20 cellular contexts compared by ENCODE assay signal in genomic region chr10:1059902-1060301, GRCh38. TPM values are rescaled to one million over a fixed set of nuclear protein-coding genes. Genes with fewer than 3 reads are reported as not detected.
DNase-seq lines count a peak whose midpoint lies in the region; ATAC-seq and TF ChIP-seq lines count a peak whose summit lies in the region.
"Had no signal": no experiment of that assay in that cellular context is flagged by ENCODE, and none has a peak within 500 bp of the region (broad histone marks: within the 10 kb centered on the region; RNA-seq: fewer than 3 reads in every experiment).

No MANE protein-coding gene starts in this region.

- POLR2A ChIA-PET in CD8-positive, alpha-beta T cell (lab: Charles Lee): no interaction called here

- peaks cover 33% of the 10 kb centered on the region for H3K36me3 Mint-ChIP-seq in T-helper 1 cell treated with Interleukin-12 subunit alpha and Interleukin-12 subunit beta and Interleukin-4 antibody, amounts not matched to agents 30 μg/mL and 1 μg/mL, for 36 hours (ENCODE audit: low read depth)
- peaks cover 21% of the 10 kb centered on the region for H3K36me3 Mint-ChIP-seq in CD8-positive, alpha-beta T cell
- H3K36me3 Mint-ChIP-seq in activated T-helper 17 cell treated with anti-CD3 and anti-CD28 coated beads, Interleukin-2, amount 50 U/mL, for 72 hours (ENCODE audit: low read depth): peaks cover 63% of the 10 kb centered on the region
- no peaks in the 10 kb centered on the region for H3K36me3 Mint-ChIP-seq in glutamatergic neuron (ENCODE audit: unreplicated experiment)
- H3K36me3 Mint-ChIP-seq: WTC11 had no signal

- CTCF ChIA-PET in CD8-positive, alpha-beta T cell (lab: Charles Lee): interaction anchor here (0.9 to 1.2 kb wide), 3 partner anchors 15 to 75 kb away, joined by 3 to 4 read pairs (median 3); no protein-coding TSS in a partner anchor

- peaks cover 78% of the 10 kb centered on the region for H3K4me1 ChIP-seq in CD8-positive, alpha-beta T cell (ENCODE audit: insufficient read depth, low read length)
- peaks cover 5% of the 10 kb centered on the region for H3K4me1 ChIP-seq in ovary (ENCODE audit: insufficient read depth)

- H3K27ac ChIP-seq in CD8-positive, alpha-beta T cell (ENCODE audit: low read depth, low read length): no peak overlapping the region
- H3K27ac ChIP-seq in ovary: no peak overlapping the region
- H3K27ac ChIP-seq: 22Rv1, gastroesophageal sphincter, SJSA1 had no signal

- 94 to 95% (median 95%) methylated on average over 8 of the region's 8 CpGs for WGBS in ovary, 3 donors

- no peaks in the 10 kb centered on the region for H3K9me3 Mint-ChIP-seq in T-helper 1 cell treated with Interleukin-12 subunit alpha and Interleukin-12 subunit beta and Interleukin-4 antibody, amounts not matched to agents 30 μg/mL and 1 μg/mL, for 36 hours
- no peaks in the 10 kb centered on the region for H3K9me3 Mint-ChIP-seq in CD8-positive, alpha-beta T cell
- no peaks in the 10 kb centered on the region for H3K9me3 Mint-ChIP-seq in activated T-helper 17 cell treated with anti-CD3 and anti-CD28 coated beads, Interleukin-2, amount 50 U/mL, for 72 hours
- peaks cover 7% of the 10 kb centered on the region for H3K9me3 Mint-ChIP-seq in glutamatergic neuron (ENCODE audit: unreplicated experiment)
- H3K9me3 Mint-ChIP-seq: T-helper 2 cell treated with Interferon-gamma antibody and Interleukin-4, amounts not matched to agents 5 μg/mL and 100 μg/mL, for 36 hours; WTC11 had no signal

- H3K36me3 ChIP-seq in CD8-positive, alpha-beta T cell (ENCODE audit: insufficient read depth, low read length): no peaks in the 10 kb centered on the region
- no peaks in the 10 kb centered on the region for H3K36me3 ChIP-seq in ovary

- no peak overlapping the region for H3K4me3 ChIP-seq in CD8-positive, alpha-beta T cell (ENCODE audit: low read depth, low read length)
- no peak overlapping the region for H3K4me3 ChIP-seq in ovary
- H3K4me3 ChIP-seq: gastroesophageal sphincter, SJSA1 had no signal

- H3K4me1 Mint-ChIP-seq in T-helper 1 cell treated with Interleukin-12 subunit alpha and Interleukin-12 subunit beta and Interleukin-4 antibody, amounts not matched to agents 30 μg/mL and 1 μg/mL, for 36 hours (ENCODE audit: low read depth): peaks cover 75% of the 10 kb centered on the region
- H3K4me1 Mint-ChIP-seq in CD8-positive, alpha-beta T cell (ENCODE audit: low read depth): peaks cover 84% of the 10 kb centered on the region
- peaks cover 49% of the 10 kb centered on the region for H3K4me1 Mint-ChIP-seq in activated T-helper 17 cell treated with anti-CD3 and anti-CD28 coated beads, Interleukin-2, amount 50 U/mL, for 72 hours
- peaks cover 54% of the 10 kb centered on the region for H3K4me1 Mint-ChIP-seq in glutamatergic neuron (ENCODE audit: low read depth, unreplicated experiment)

- peak overlapping the region; percentile 56 for H3K27ac Mint-ChIP-seq in T-helper 1 cell treated with Interleukin-12 subunit alpha and Interleukin-12 subunit beta and Interleukin-4 antibody, amounts not matched to agents 30 μg/mL and 1 μg/mL, for 36 hours
- H3K27ac Mint-ChIP-seq in CD8-positive, alpha-beta T cell: peak overlapping the region; percentile 67
- peak overlapping the region; percentile 15 for H3K27ac Mint-ChIP-seq in activated T-helper 17 cell treated with anti-CD3 and anti-CD28 coated beads, Interleukin-2, amount 50 U/mL, for 72 hours
- H3K27ac Mint-ChIP-seq in glutamatergic neuron (ENCODE audit: unreplicated experiment): no peak overlapping the region
- H3K27ac Mint-ChIP-seq: WTC11 had no signal

- ATAC-seq in CD8-positive, alpha-beta T cell: no peak
- ATAC-seq in activated T-helper 17 cell treated with anti-CD3 and anti-CD28 coated beads, Interleukin-2, amount 50 U/mL, for 72 hours (replicated peaks): no peak
- ATAC-seq: gastroesophageal sphincter, WTC11 had no signal

- DNase-seq in T-helper 1 cell: no peak
- no peak for DNase-seq in CD8-positive, alpha-beta T cell
- no peak for DNase-seq in glutamatergic neuron
- no peak for DNase-seq in NCI-H446 (lab: John Stamatoyannopoulos, UW)
- no peak for DNase-seq in NCI-H748 treated with DMSO at 0.1 percent for 48 hours (lab: John Stamatoyannopoulos, UW)
- DNase-seq in ovary: no peak
- DNase-seq: activated gamma-delta T cell treated with Interleukin-2 at 50 U/mL for 16 hours, dermis blood vessel endothelial cell, mesenchymal stem cell, NCI-H774 had no signal

- TF ChIP-seq EP300 in ovary (IDR thresholded peaks at IDR 0.05): no peak

- no peak for TF ChIP-seq CTCF in CD8-positive, alpha-beta T cell (IDR thresholded peaks at IDR 0.05)
- TF ChIP-seq CTCF in glutamatergic neuron (IDR thresholded peaks at IDR 0.05; ENCODE audit: partially characterized antibody, unreplicated experiment): no peak
- no peak for TF ChIP-seq CTCF in ovary (IDR thresholded peaks at IDR 0.05)

- no peak for TF ChIP-seq POLR2A in ovary (IDR thresholded peaks at IDR 0.05)

- H3K9me3 ChIP-seq in CD8-positive, alpha-beta T cell (ENCODE audit: low read length): no peaks in the 10 kb centered on the region
- H3K9me3 ChIP-seq in ovary: no peaks in the 10 kb centered on the region
- H3K9me3 ChIP-seq: gastroesophageal sphincter, SJSA1 had no signal

- intact Hi-C loops in CD8-positive, alpha-beta T cell (cut with DNase I, micrococcal nuclease): no loop called here
- intact Hi-C loops in ovary (cut with DNase I): loop anchor here in 2 of 4 donors (10.0 kb wide), 2 partner anchors 125 to 375 kb away; partner anchors contain the start of genes DIP2C (in 1 of the 2) and LARP4B (in 1 of the 2)

- H3K27me3 ChIP-seq in CD8-positive, alpha-beta T cell (ENCODE audit: insufficient read depth, low read length): no peaks in the 10 kb centered on the region
- H3K27me3 ChIP-seq in ovary: no peaks in the 10 kb centered on the region
- H3K27me3 ChIP-seq: gastroesophageal sphincter, SJSA1 had no signal

- no peaks in the 10 kb centered on the region for H3K27me3 Mint-ChIP-seq in T-helper 1 cell treated with Interleukin-12 subunit alpha and Interleukin-12 subunit beta and Interleukin-4 antibody, amounts not matched to agents 30 μg/mL and 1 μg/mL, for 36 hours (ENCODE audit: low read depth)
- no peaks in the 10 kb centered on the region for H3K27me3 Mint-ChIP-seq in CD8-positive, alpha-beta T cell (ENCODE audit: low read depth)
- H3K27me3 Mint-ChIP-seq in activated T-helper 17 cell treated with anti-CD3 and anti-CD28 coated beads, Interleukin-2, amount 50 U/mL, for 72 hours: no peaks in the 10 kb centered on the region
- H3K27me3 Mint-ChIP-seq in glutamatergic neuron (ENCODE audit: unreplicated experiment): peaks cover 6% of the 10 kb centered on the region

- H3K4me3 Mint-ChIP-seq in T-helper 1 cell treated with Interleukin-12 subunit alpha and Interleukin-12 subunit beta and Interleukin-4 antibody, amounts not matched to agents 30 μg/mL and 1 μg/mL, for 36 hours: no peak overlapping the region
- H3K4me3 Mint-ChIP-seq in CD8-positive, alpha-beta T cell: no peak overlapping the region
- H3K4me3 Mint-ChIP-seq in activated T-helper 17 cell treated with anti-CD3 and anti-CD28 coated beads, Interleukin-2, amount 50 U/mL, for 72 hours: no peak overlapping the region
- peak overlapping the region; percentile 7 for H3K4me3 Mint-ChIP-seq in glutamatergic neuron (ENCODE audit: unreplicated experiment)
- H3K4me3 Mint-ChIP-seq: WTC11 had no signal

RNA-seq across cellular contexts. Expression of gene WDR37, which starts 3.7 kb away (rescaled TPM):
- total RNA-seq in CD8-positive, alpha-beta T cell: 10 to 100 TPM; 22.6 to 23.7 TPM
- total RNA-seq in activated T-helper 17 cell treated with anti-CD3 and anti-CD28 coated beads, Interleukin-2, amount 50 U/mL, for 72 hours: 10 to 100 TPM; 23.8 to 31.3 TPM
- 27.8 TPM for total RNA-seq in glutamatergic neuron (ENCODE audit: unreplicated experiment)
- 10 to 100 TPM in 5 of 7 donors, 1 to 10 TPM in 2; 7.6 to 20.0 (median 15.6) TPM for total RNA-seq in ovary
- 10 to 100 TPM in 1 of 2 donors, 1 to 10 TPM in 1; 6.6 to 12.8 TPM for polyA plus RNA-seq in ovary

RNA-seq across cellular contexts. Expression of gene IDI1, which starts 11.0 kb away (rescaled TPM):
- 100 to 1,000 TPM; 307 to 317 TPM for total RNA-seq in CD8-positive, alpha-beta T cell
- total RNA-seq in activated T-helper 17 cell treated with anti-CD3 and anti-CD28 coated beads, Interleukin-2, amount 50 U/mL, for 72 hours: 10 to 100 TPM; 59.0 to 87.9 TPM
- total RNA-seq in glutamatergic neuron (ENCODE audit: unreplicated experiment): 103 TPM
- 10 to 100 TPM; 17.3 to 99.0 (median 24.4) TPM for total RNA-seq in ovary
- 10 to 100 TPM; 20.3 to 53.0 TPM for polyA plus RNA-seq in ovary

RNA-seq across cellular contexts. Expression of gene IDI2, which starts 34.2 kb away (rescaled TPM):
- total RNA-seq in CD8-positive, alpha-beta T cell: not detected
- under 1 TPM in 1 of 2 donors, not detected in 1; 0.26 TPM for total RNA-seq in activated T-helper 17 cell treated with anti-CD3 and anti-CD28 coated beads, Interleukin-2, amount 50 U/mL, for 72 hours
- total RNA-seq in glutamatergic neuron (ENCODE audit: unreplicated experiment) (not detected), ovary (not detected)
- polyA plus RNA-seq in ovary: not detected
- total RNA-seq: dermis blood vessel endothelial cell, epithelial cell of proximal tubule, gastroesophageal sphincter, posterior vena cava, SJSA1, skeletal muscle tissue, WTC11 had no signal
